Comparison of ENCODE assay signal across 2 cellular contexts in the genomic region with DNA sequence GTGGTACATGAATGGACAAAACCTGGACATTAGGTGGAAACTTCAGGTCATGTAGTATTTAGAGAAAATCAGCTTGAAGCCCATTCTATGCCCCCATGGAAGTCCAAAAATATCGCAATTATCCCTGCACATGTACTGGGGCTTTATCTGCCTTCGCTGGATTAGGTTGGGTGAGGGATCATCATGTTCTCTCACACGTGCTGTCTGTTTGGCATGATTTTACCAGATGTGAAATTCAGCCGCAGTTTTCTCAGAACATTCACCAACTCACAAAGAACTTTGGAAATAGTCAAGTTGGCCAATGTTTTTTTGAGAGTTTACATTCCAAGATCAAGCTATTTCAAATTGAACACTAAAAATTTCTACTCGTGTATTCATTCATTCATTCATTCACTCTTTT.
A peak's percentile ranks its signal among the peaks of the same experiment; 100 is the strongest.
TF ChIP-seq lines count a peak whose summit lies in the region.

No MANE protein-coding gene starts in this region.

TF ChIP-seq in liver, 16 proteins besides CTCF, POLR2A, EP300 and RAD21 (continued from another document):
- TF ChIP-seq, protein P1, sequence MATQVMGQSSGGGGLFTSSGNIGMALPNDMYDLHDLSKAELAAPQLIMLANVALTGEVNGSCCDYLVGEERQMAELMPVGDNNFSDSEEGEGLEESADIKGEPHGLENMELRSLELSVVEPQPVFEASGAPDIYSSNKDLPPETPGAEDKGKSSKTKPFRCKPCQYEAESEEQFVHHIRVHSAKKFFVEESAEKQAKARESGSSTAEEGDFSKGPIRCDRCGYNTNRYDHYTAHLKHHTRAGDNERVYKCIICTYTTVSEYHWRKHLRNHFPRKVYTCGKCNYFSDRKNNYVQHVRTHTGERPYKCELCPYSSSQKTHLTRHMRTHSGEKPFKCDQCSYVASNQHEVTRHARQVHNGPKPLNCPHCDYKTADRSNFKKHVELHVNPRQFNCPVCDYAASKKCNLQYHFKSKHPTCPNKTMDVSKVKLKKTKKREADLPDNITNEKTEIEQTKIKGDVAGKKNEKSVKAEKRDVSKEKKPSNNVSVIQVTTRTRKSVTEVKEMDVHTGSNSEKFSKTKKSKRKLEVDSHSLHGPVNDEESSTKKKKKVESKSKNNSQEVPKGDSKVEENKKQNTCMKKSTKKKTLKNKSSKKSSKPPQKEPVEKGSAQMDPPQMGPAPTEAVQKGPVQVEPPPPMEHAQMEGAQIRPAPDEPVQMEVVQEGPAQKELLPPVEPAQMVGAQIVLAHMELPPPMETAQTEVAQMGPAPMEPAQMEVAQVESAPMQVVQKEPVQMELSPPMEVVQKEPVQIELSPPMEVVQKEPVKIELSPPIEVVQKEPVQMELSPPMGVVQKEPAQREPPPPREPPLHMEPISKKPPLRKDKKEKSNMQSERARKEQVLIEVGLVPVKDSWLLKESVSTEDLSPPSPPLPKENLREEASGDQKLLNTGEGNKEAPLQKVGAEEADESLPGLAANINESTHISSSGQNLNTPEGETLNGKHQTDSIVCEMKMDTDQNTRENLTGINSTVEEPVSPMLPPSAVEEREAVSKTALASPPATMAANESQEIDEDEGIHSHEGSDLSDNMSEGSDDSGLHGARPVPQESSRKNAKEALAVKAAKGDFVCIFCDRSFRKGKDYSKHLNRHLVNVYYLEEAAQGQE (IDR thresholded peaks at IDR 0.05), result no peak
- peak; percentile 36 to 62 for TF ChIP-seq HNF4A (conservative IDR thresholded peaks at IDR 0.05)
TF ChIP-seq in liver: peak in this region for 3.

TF ChIP-seq in K562, 482 proteins besides CTCF, POLR2A, EP300 and RAD21 (continued from another document):
- TF ChIP-seq, protein P2, sequence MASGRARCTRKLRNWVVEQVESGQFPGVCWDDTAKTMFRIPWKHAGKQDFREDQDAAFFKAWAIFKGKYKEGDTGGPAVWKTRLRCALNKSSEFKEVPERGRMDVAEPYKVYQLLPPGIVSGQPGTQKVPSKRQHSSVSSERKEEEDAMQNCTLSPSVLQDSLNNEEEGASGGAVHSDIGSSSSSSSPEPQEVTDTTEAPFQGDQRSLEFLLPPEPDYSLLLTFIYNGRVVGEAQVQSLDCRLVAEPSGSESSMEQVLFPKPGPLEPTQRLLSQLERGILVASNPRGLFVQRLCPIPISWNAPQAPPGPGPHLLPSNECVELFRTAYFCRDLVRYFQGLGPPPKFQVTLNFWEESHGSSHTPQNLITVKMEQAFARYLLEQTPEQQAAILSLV (tag; IDR thresholded peaks at IDR 0.05), result no peak
- no peak for TF ChIP-seq ZNF431 (CRISPR knock-in tag; IDR thresholded peaks at IDR 0.05)
- no peak for TF ChIP-seq BHLHE40 (IDR thresholded peaks at IDR 0.05; ENCODE audit: low read length)
- TF ChIP-seq, protein P3, sequence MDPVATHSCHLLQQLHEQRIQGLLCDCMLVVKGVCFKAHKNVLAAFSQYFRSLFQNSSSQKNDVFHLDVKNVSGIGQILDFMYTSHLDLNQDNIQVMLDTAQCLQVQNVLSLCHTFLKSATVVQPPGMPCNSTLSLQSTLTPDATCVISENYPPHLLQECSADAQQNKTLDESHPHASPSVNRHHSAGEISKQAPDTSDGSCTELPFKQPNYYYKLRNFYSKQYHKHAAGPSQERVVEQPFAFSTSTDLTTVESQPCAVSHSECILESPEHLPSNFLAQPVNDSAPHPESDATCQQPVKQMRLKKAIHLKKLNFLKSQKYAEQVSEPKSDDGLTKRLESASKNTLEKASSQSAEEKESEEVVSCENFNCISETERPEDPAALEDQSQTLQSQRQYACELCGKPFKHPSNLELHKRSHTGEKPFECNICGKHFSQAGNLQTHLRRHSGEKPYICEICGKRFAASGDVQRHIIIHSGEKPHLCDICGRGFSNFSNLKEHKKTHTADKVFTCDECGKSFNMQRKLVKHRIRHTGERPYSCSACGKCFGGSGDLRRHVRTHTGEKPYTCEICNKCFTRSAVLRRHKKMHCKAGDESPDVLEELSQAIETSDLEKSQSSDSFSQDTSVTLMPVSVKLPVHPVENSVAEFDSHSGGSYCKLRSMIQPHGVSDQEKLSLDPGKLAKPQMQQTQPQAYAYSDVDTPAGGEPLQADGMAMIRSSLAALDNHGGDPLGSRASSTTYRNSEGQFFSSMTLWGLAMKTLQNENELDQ (CRISPR knock-in tag; IDR thresholded peaks at IDR 0.05; ENCODE audit: borderline replicate concordance), result no peak
- no peak for TF ChIP-seq ZNF695 (CRISPR knock-in tag; IDR thresholded peaks at IDR 0.05)
- no peak for TF ChIP-seq CREBBP (IDR thresholded peaks at IDR 0.05; ENCODE audit: low read depth, low read length)
- no peak for TF ChIP-seq ZEB2 (IDR thresholded peaks at IDR 0.05)
- TF ChIP-seq, protein P4, sequence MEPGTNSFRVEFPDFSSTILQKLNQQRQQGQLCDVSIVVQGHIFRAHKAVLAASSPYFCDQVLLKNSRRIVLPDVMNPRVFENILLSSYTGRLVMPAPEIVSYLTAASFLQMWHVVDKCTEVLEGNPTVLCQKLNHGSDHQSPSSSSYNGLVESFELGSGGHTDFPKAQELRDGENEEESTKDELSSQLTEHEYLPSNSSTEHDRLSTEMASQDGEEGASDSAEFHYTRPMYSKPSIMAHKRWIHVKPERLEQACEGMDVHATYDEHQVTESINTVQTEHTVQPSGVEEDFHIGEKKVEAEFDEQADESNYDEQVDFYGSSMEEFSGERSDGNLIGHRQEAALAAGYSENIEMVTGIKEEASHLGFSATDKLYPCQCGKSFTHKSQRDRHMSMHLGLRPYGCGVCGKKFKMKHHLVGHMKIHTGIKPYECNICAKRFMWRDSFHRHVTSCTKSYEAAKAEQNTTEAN (CRISPR knock-in tag; IDR thresholded peaks at IDR 0.05), result no peak
